Comparison of ENCODE assay signal across 24 cellular contexts in genomic region chr6:16933532-16933931, GRCh38.
"Had no signal": no experiment of that assay in that cellular context is flagged by ENCODE, and none has a peak within 500 bp of the region (broad histone marks: within the 10 kb centered on the region; RNA-seq: fewer than 3 reads in every experiment).

No MANE protein-coding gene starts in this region.

- H3K27ac ChIP-seq: breast epithelium, colonic mucosa, epithelial cell of prostate, esophagus squamous epithelium, pancreas, thoracic aorta had no signal

- H3K27ac Mint-ChIP-seq: activated CD4-positive, alpha-beta memory T cell treated with anti-CD3 and anti-CD28 coated beads, Interleukin-2, amount 10 ng/mL, durations not matched to agents 7 days and 5 days; activated CD4-positive, alpha-beta T cell treated with anti-CD3 and anti-CD28 coated beads, Interleukin-2, amount 10 ng/mL, durations not matched to agents 7 days and 5 days; activated naive CD4-positive, alpha-beta T cell treated with anti-CD3 and anti-CD28 coated beads, Interleukin-2, amount 50 U/mL, for 72 hours; nephron progenitor cell; stimulated activated naive CD8-positive, alpha-beta T cell treated with anti-CD3 and anti-CD28 coated beads, Interleukin-15, Interleukin-2, amounts not matched to agents 100 ng/mL and 50 ng/mL, for 24 hours; T-cell; WTC11 had no signal

- H3K27me3 ChIP-seq: breast epithelium, colonic mucosa, esophagus squamous epithelium, pancreas had no signal

- H3K4me1 ChIP-seq: breast epithelium, colonic mucosa, pancreas had no signal

- DNase-seq: activated CD4-positive, alpha-beta memory T cell treated with anti-CD3 and anti-CD28 coated beads, Interleukin-2, amount 10 ng/mL, durations not matched to agents 7 days and 5 days; activated CD4-positive, alpha-beta T cell treated with anti-CD3 and anti-CD28 coated beads for 1 hour; activated CD4-positive, alpha-beta T cell treated with anti-CD3 and anti-CD28 coated beads, Interleukin-2, amount 10 ng/mL, durations not matched to agents 7 days and 5 days; activated CD8-positive, alpha-beta memory T cell treated with anti-CD3 and anti-CD28 coated beads, Interleukin-2, amount 50 U/mL, for 48 hours; activated naive CD4-positive, alpha-beta T cell; activated T-cell treated with anti-CD3 and anti-CD28 coated beads, Interleukin-2, amount 50 U/mL, for 4 hours; colonic mucosa; effector CD8-positive, alpha-beta T cell; esophagus squamous epithelium; kidney glomerular epithelial cell; naive B cell; nephron progenitor cell; pancreas; right cardiac atrium; stimulated activated CD4-positive, alpha-beta T cell treated with anti-CD3 and anti-CD28 coated beads, Interleukin-2, amount 100 ng/mL, for 48 hours; T-cell; trophoblast cell had no signal

- ATAC-seq: activated T-cell treated with anti-CD3 and anti-CD28 coated beads, Interleukin-2, amount 50 U/mL, for 4 hours; left lobe of liver; pancreas; right cardiac atrium; T-cell; WTC11 had no signal

- H3K4me3 Mint-ChIP-seq: activated CD4-positive, alpha-beta memory T cell treated with anti-CD3 and anti-CD28 coated beads, Interleukin-2, amount 10 ng/mL, durations not matched to agents 7 days and 5 days; activated CD4-positive, alpha-beta T cell treated with anti-CD3 and anti-CD28 coated beads, Interleukin-2, amount 10 ng/mL, durations not matched to agents 7 days and 5 days; activated T-cell treated with anti-CD3 and anti-CD28 coated beads, Interleukin-2, amount 50 U/mL, for 4 hours; naive B cell; nephron progenitor cell; stimulated activated naive CD8-positive, alpha-beta T cell treated with anti-CD3 and anti-CD28 coated beads, Interleukin-15, Interleukin-2, amounts not matched to agents 100 ng/mL and 50 ng/mL, for 24 hours; T-cell; WTC11 had no signal

- H3K27me3 Mint-ChIP-seq: naive B cell had no signal

- H3K9me3 ChIP-seq: breast epithelium, colonic mucosa, esophagus squamous epithelium, pancreas, thoracic aorta had no signal

- H3K36me3 ChIP-seq: breast epithelium, colonic mucosa, esophagus squamous epithelium, pancreas, thoracic aorta had no signal

- H3K4me3 ChIP-seq: breast epithelium, colonic mucosa, esophagus squamous epithelium, pancreas, thoracic aorta had no signal

- H3K4me1 Mint-ChIP-seq: activated CD4-positive, alpha-beta memory T cell treated with anti-CD3 and anti-CD28 coated beads, Interleukin-2, amount 10 ng/mL, durations not matched to agents 7 days and 5 days; activated CD4-positive, alpha-beta T cell treated with anti-CD3 and anti-CD28 coated beads, Interleukin-2, amount 10 ng/mL, durations not matched to agents 7 days and 5 days; naive B cell; nephron progenitor cell; T-cell had no signal

- H3K36me3 Mint-ChIP-seq: activated naive CD4-positive, alpha-beta T cell treated with anti-CD3 and anti-CD28 coated beads, Interleukin-2, amount 50 U/mL, for 72 hours; naive B cell; T-cell; WTC11 had no signal

- H3K9me3 Mint-ChIP-seq: activated CD4-positive, alpha-beta memory T cell treated with anti-CD3 and anti-CD28 coated beads, Interleukin-2, amount 10 ng/mL, durations not matched to agents 7 days and 5 days; activated naive CD4-positive, alpha-beta T cell treated with anti-CD3 and anti-CD28 coated beads, Interleukin-2, amount 50 U/mL, for 72 hours; nephron progenitor cell; T-cell had no signal
